Comparison of ENCODE assay signal across 1 cellular context in genomic region chr5:135215617-135215995, GRCh38.
TF ChIP-seq lines count a peak whose summit lies in the region.

No MANE protein-coding gene starts in this region.

TF ChIP-seq in HepG2, 621 proteins besides CTCF, POLR2A, EP300 and RAD21 (continued from another document):
- TF ChIP-seq ZNF350 (CRISPR knock-in tag; IDR thresholded peaks at IDR 0.05; ENCODE audit: borderline replicate concordance, low read depth): no peak
- no peak for TF ChIP-seq ZFP36 (IDR thresholded peaks at IDR 0.05; ENCODE audit: borderline replicate concordance, low read depth, low read length, partially characterized antibody)
- TF ChIP-seq GPN1 (CRISPR knock-in tag; IDR thresholded peaks at IDR 0.05; ENCODE audit: borderline replicate concordance): no peak
- no peak for TF ChIP-seq FOXC1 (CRISPR knock-in tag; IDR thresholded peaks at IDR 0.05; ENCODE audit: borderline replicate concordance)
- no peak for TF ChIP-seq ZNF160 (CRISPR knock-in tag; IDR thresholded peaks at IDR 0.05)
- TF ChIP-seq ZNF235 (CRISPR knock-in tag; IDR thresholded peaks at IDR 0.05; ENCODE audit: borderline replicate concordance): no peak
- no peak for TF ChIP-seq MIER3 (CRISPR knock-in tag; IDR thresholded peaks at IDR 0.05; ENCODE audit: borderline replicate concordance)
- no peak for TF ChIP-seq ZNF891 (CRISPR knock-in tag; IDR thresholded peaks at IDR 0.05)
- no peak for TF ChIP-seq POLR2AphosphoS2 (IDR thresholded peaks at IDR 0.05; ENCODE audit: low read depth, low read length)
- no peak for TF ChIP-seq ZNF367 (CRISPR knock-in tag; IDR thresholded peaks at IDR 0.05; ENCODE audit: borderline replicate concordance)
- TF ChIP-seq SRF (IDR thresholded peaks at IDR 0.05; ENCODE audit: low read depth, low read length): no peak
- TF ChIP-seq FOXK2 (IDR thresholded peaks at IDR 0.05): no peak
- no peak for TF ChIP-seq U2AF2 (IDR thresholded peaks at IDR 0.05; ENCODE audit: low read depth, low read length)
- no peak for TF ChIP-seq CREBL2 (CRISPR knock-in tag; IDR thresholded peaks at IDR 0.05; ENCODE audit: borderline replicate concordance)
- no peak for TF ChIP-seq PBX2 (CRISPR knock-in tag; IDR thresholded peaks at IDR 0.05)
- no peak for TF ChIP-seq ATF6 (CRISPR knock-in tag; conservative IDR thresholded peaks at IDR 0.05)
- no peak for TF ChIP-seq ZNF713 (CRISPR knock-in tag; IDR thresholded peaks at IDR 0.05)
